In genomic region chr14:22830329-22831010, GRCh38 we compare ENCODE assay signal across 7 cellular contexts. TPM values are rescaled to one million over a fixed set of nuclear protein-coding genes. Genes with fewer than 3 reads are reported as not detected.
A peak's percentile ranks its signal among the peaks of the same experiment; 100 is the strongest.
DNase-seq lines count a peak whose midpoint lies in the region; ATAC-seq and TF ChIP-seq lines count a peak whose summit lies in the region.

No MANE protein-coding gene starts in this region.

- CTCF ChIA-PET in activated B cell treated with CpG ODN at 0.5 μM for 24 hours (lab: Charles Lee), result interaction anchor here (1.1 to 2.6 kb wide), 7 partner anchors 23 to 274 kb away, joined by 3 to 10 read pairs (median 4); partner anchors contain the start of gene OXA1L

- TF ChIP-seq CTCF in activated B cell treated with CpG ODN at 0.5 μM for 24 hours (IDR thresholded peaks at IDR 0.05), result no peak
- TF ChIP-seq CTCF in stomach (IDR thresholded peaks at IDR 0.05), result no peak

- peak overlapping the region; percentile 93 for H3K4me3 Mint-ChIP-seq in activated B cell treated with CpG ODN at 0.5 μM for 24 hours

- no peaks in the 10 kb centered on the region for H3K27me3 Mint-ChIP-seq in activated B cell treated with CpG ODN at 0.5 μM for 24 hours

- WGBS in stomach, 5 donors, result 5 to 10% (median 9%) methylated on average over 6 of the region's 6 CpGs

- peak overlapping the region; percentile 96 for H3K4me3 ChIP-seq in iPS-11a (ENCODE audit: low read depth, low read length)
- peak overlapping the region; percentile 64 to 95 (median 88) for H3K4me3 ChIP-seq in stomach

- H3K4me1 ChIP-seq in stomach, result peaks cover 8 to 23% (median 16%) of the 10 kb centered on the region in 4 donors

- H3K27ac Mint-ChIP-seq in activated B cell treated with CpG ODN at 0.5 μM for 24 hours, result peak overlapping the region; percentile 97

- TF ChIP-seq POLR2A in stomach (IDR thresholded peaks at IDR 0.05), result no peak

- peak overlapping the region in 4 of 5 donors; percentile 83 to 93 (median 86) for H3K27ac ChIP-seq in stomach

- POLR2A ChIA-PET in activated B cell treated with CpG ODN at 0.5 μM for 24 hours (lab: Charles Lee), result interaction anchor here (0.5 to 3.6 kb wide), 16 partner anchors 9 to 177 kb away, joined by 3 to 29 read pairs (median 8); partner anchors contain the start of genes LRP10, OXA1L and PRMT5

- intact Hi-C loops in activated B cell treated with CpG ODN at 0.5 μM for 24 hours (cut with micrococcal nuclease) (no loop called here), stomach (cut with DNase I; ENCODE audit: low total_unique reads) (no loop called here)

- peaks cover 49% of the 10 kb centered on the region for H3K36me3 Mint-ChIP-seq in activated B cell treated with CpG ODN at 0.5 μM for 24 hours (ENCODE audit: low read depth)

- peaks cover 23% of the 10 kb centered on the region for H3K4me1 Mint-ChIP-seq in activated B cell treated with CpG ODN at 0.5 μM for 24 hours

- DNase-seq in activated B cell treated with CpG ODN at 0.5 μM for 24 hours, result no peak
- DNase-seq in stomach, result no peak
- no peak for DNase-seq in NCI-H226
- no peak for DNase-seq in medulla oblongata (ENCODE audit: extremely low spot score)

- no peaks in the 10 kb centered on the region for H3K27me3 ChIP-seq in stomach

- no peaks in the 10 kb centered on the region for H3K9me3 Mint-ChIP-seq in activated B cell treated with CpG ODN at 0.5 μM for 24 hours

- TF ChIP-seq EP300 in stomach (IDR thresholded peaks at IDR 0.05), result no peak

- H3K36me3 ChIP-seq in stomach, result peaks cover 7 to 35% (median 23%) of the 10 kb centered on the region in 4 donors

- peak; percentile 14 for ATAC-seq in HG03159 (IDR thresholded peaks at IDR 0.05; ENCODE audit: unreplicated experiment)
- ATAC-seq in activated B cell treated with CpG ODN at 0.5 μM for 24 hours (ENCODE audit: low read depth), result peak; percentile 13
- ATAC-seq in HG02623 (IDR thresholded peaks at IDR 0.05; ENCODE audit: unreplicated experiment), result no peak

- no peaks in the 10 kb centered on the region for H3K9me3 ChIP-seq in stomach

RNA-seq across cellular contexts. Expression of gene MRPL52, which starts 0.8 kb away (rescaled TPM):
- 142 and 150 TPM in 2 replicates for total RNA-seq in activated B cell treated with CpG ODN at 0.5 μM for 24 hours
- 100 to 1,000 TPM in 2 of 5 donors, 10 to 100 TPM in 2, not detected in 1; 25.2 to 194 (median 110) TPM for total RNA-seq in stomach
- 100 to 1,000 TPM; 134 to 181 (median 156) TPM for polyA plus RNA-seq in stomach

RNA-seq across cellular contexts. Expression of gene MMP14, which starts 5.9 kb away (rescaled TPM):
- total RNA-seq in activated B cell treated with CpG ODN at 0.5 μM for 24 hours, result 3.4 and 4.1 TPM in 2 replicates
- 100 to 1,000 TPM in 1 of 5 donors, 10 to 100 TPM in 4; 20.5 to 104 (median 46.7) TPM for total RNA-seq in stomach
- 10 to 100 TPM; 14.7 to 59.1 (median 29.6) TPM for polyA plus RNA-seq in stomach

RNA-seq across cellular contexts. Expression of gene SLC7A7, which starts 15.2 kb away (rescaled TPM):
- total RNA-seq in activated B cell treated with CpG ODN at 0.5 μM for 24 hours (30.8 and 33.7 TPM in 2 replicates), stomach (10 to 100 TPM in 2 of 5 donors, 1 to 10 TPM in 1, not detected in 2; 7.6 to 29.4 (median 10.5) TPM)
- polyA plus RNA-seq in stomach, result 1 to 10 TPM; 3.1 to 8.6 (median 3.2) TPM

RNA-seq across cellular contexts. Expression of gene LRP10, which starts 41.1 kb away (rescaled TPM):
- 83.2 and 83.3 TPM in 2 replicates for total RNA-seq in activated B cell treated with CpG ODN at 0.5 μM for 24 hours
- total RNA-seq in stomach, result 100 to 1,000 TPM in 3 of 5 donors, 10 to 100 TPM in 2; 37.1 to 277 (median 112) TPM
- 10 to 100 TPM; 25.1 to 47.3 (median 26.9) TPM for polyA plus RNA-seq in stomach

RNA-seq across cellular contexts. Expression of gene REM2, which starts 52.6 kb away (rescaled TPM):
- total RNA-seq in activated B cell treated with CpG ODN at 0.5 μM for 24 hours, result 0.71 and 1.4 TPM in 2 replicates
- 1 to 10 TPM in 1 of 5 donors, under 1 TPM in 2, not detected in 2; 0.45 to 1.1 (median 0.87) TPM for total RNA-seq in stomach
- 1 to 10 TPM in 1 of 3 donors, under 1 TPM in 1, not detected in 1; 0.12 to 1.2 TPM for polyA plus RNA-seq in stomach
